ENCODE assay signal across 1 cellular context in genomic region chrX:154548028-154548316, GRCh38.
TF ChIP-seq lines count a peak whose summit lies in the region.

No MANE protein-coding gene starts in this region.

TF ChIP-seq in GM12878, 131 proteins besides CTCF, POLR2A, EP300 and RAD21:
- TF ChIP-seq SREBF2 (IDR thresholded peaks at IDR 0.05; ENCODE audit: low read length), result no peak
- no peak for TF ChIP-seq GABPA (IDR thresholded peaks at IDR 0.05; ENCODE audit: low read depth)
- TF ChIP-seq CEBPB (IDR thresholded peaks at IDR 0.05; ENCODE audit: borderline replicate concordance in 1 of 2, low read depth in 2 of 2, low read length in 2 of 2), result no peak
- TF ChIP-seq KAT2A (conservative IDR thresholded peaks at IDR 0.05; ENCODE audit: control insufficient read depth, low read depth, low read length), result no peak
- TF ChIP-seq BRCA1 (IDR thresholded peaks at IDR 0.05; ENCODE audit: low read depth, low read length), result no peak
- no peak for TF ChIP-seq ZNF24 (IDR thresholded peaks at IDR 0.05)
- TF ChIP-seq SRF (IDR thresholded peaks at IDR 0.05; ENCODE audit: low read depth in 2 of 2, low read length in 2 of 2), result no peak
- TF ChIP-seq POLR2AphosphoS5 (IDR thresholded peaks at IDR 0.05; ENCODE audit: low read length), result no peak
- no peak for TF ChIP-seq PAX5 (IDR thresholded peaks at IDR 0.05; ENCODE audit: borderline replicate concordance, low read depth, low read length)
- no peak for TF ChIP-seq NFYA (IDR thresholded peaks at IDR 0.05; ENCODE audit: borderline replicate concordance, low read depth, low read length)
- TF ChIP-seq JUND (IDR thresholded peaks at IDR 0.05; ENCODE audit: low read depth, low read length), result no peak
- TF ChIP-seq GATAD2B (conservative IDR thresholded peaks at IDR 0.05; ENCODE audit: low read depth), result no peak
- TF ChIP-seq WRNIP1 (IDR thresholded peaks at IDR 0.05; ENCODE audit: borderline replicate concordance, low read depth, low read length), result no peak
- TF ChIP-seq PAX8 (IDR thresholded peaks at IDR 0.05), result no peak
- TF ChIP-seq TCF12 (IDR thresholded peaks at IDR 0.05; ENCODE audit: low read depth, low read length), result no peak
- TF ChIP-seq ZBTB33 (IDR thresholded peaks at IDR 0.05), result no peak
- TF ChIP-seq, protein P1, sequence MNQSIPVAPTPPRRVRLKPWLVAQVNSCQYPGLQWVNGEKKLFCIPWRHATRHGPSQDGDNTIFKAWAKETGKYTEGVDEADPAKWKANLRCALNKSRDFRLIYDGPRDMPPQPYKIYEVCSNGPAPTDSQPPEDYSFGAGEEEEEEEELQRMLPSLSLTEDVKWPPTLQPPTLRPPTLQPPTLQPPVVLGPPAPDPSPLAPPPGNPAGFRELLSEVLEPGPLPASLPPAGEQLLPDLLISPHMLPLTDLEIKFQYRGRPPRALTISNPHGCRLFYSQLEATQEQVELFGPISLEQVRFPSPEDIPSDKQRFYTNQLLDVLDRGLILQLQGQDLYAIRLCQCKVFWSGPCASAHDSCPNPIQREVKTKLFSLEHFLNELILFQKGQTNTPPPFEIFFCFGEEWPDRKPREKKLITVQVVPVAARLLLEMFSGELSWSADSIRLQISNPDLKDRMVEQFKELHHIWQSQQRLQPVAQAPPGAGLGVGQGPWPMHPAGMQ (IDR thresholded peaks at IDR 0.05; ENCODE audit: borderline replicate concordance), result no peak
- no peak for TF ChIP-seq E2F8 (IDR thresholded peaks at IDR 0.05; ENCODE audit: low read depth, partially characterized antibody)
- no peak for TF ChIP-seq IKZF1 (conservative IDR thresholded peaks at IDR 0.05)
- TF ChIP-seq SUZ12 (IDR thresholded peaks at IDR 0.05; ENCODE audit: unreplicated experiment), result no peak
